In genomic region chr10:111373696-111374095, GRCh38 we compare ENCODE assay signal across 26 cellular contexts.
"Had no signal": no experiment of that assay in that cellular context is flagged by ENCODE, and none has a peak within 500 bp of the region (broad histone marks: within the 10 kb centered on the region; RNA-seq: fewer than 3 reads in every experiment).

No MANE protein-coding gene starts in this region.

- ATAC-seq: stimulated activated memory B cell treated with anti-CD40 and anti-IgM and Interleukin-4, amounts not matched to agents 10 μg/mL and 1 μg/mL and 100 μg/mL, for 72 hours; stimulated activated naive B cell treated with anti-CD40 and anti-IgM and Interleukin-4, amounts not matched to agents 10 μg/mL and 1 μg/mL and 100 μg/mL, for 72 hours; stimulated activated naive CD8-positive, alpha-beta T cell treated with anti-CD3 and anti-CD28 coated beads, Interleukin-15, amount 100 ng/mL, for 72 hours; stimulated activated naive CD8-positive, alpha-beta T cell treated with anti-CD3 and anti-CD28 coated beads, Interleukin-15, Interleukin-2, amounts not matched to agents 100 U/mL and 50 U/mL, for 24 hours; upper lobe of right lung had no signal

- H3K27ac ChIP-seq: stomach, suprapubic skin, testis, thoracic aorta, thyroid gland, tibial artery, tibial nerve, transverse colon, upper lobe of left lung, upper lobe of right lung, uterus, vagina had no signal

- H3K4me3 ChIP-seq: stomach, suprapubic skin, testis, thoracic aorta, thyroid gland, tibial artery, tibial nerve, transverse colon, upper lobe of left lung, upper lobe of right lung, uterus, vagina had no signal

- H3K4me1 ChIP-seq: stomach, suprapubic skin, testis, thyroid gland, tibial artery, tibial nerve, transverse colon, upper lobe of left lung, upper lobe of right lung, uterus, vagina had no signal

- H3K9me3 ChIP-seq: stomach, suprapubic skin, testis, thoracic aorta, thyroid gland, tibial artery, tibial nerve, transverse colon, upper lobe of left lung, upper lobe of right lung, uterus, vagina had no signal

- FAIRE-seq: urothelium cell line had no signal

- DNase-seq: stimulated activated CD4-positive, alpha-beta T cell treated with anti-CD3 and anti-CD28 coated beads, Interleukin-2, amount 100 ng/mL, for 48 hours; stimulated activated CD4-positive, alpha-beta T cell treated with anti-CD3 and anti-CD28 coated beads, Interleukin-4, amount 100 ng/mL, for 1 hour; stimulated activated CD4-positive, alpha-beta T cell treated with anti-CD3 and anti-CD28 coated beads, Interleukin-4, amount 100 ng/mL, for 24 hours; stimulated activated CD4-positive, alpha-beta T cell treated with anti-CD3 and anti-CD28 coated beads, Interleukin-4, amount 100 ng/mL, for 4 hours; stimulated activated CD8-positive, alpha-beta memory T cell treated with anti-CD3 and anti-CD28 coated beads, Interleukin-4, amount 100 ng/mL, for 48 hours; stimulated activated naive B cell treated with anti-CD40 and anti-IgM and Interleukin-4, amounts not matched to agents 10 μg/mL and 1 μg/mL and 100 μg/mL, for 72 hours; stimulated activated naive CD4-positive, alpha-beta T cell; stimulated activated naive CD4-positive, alpha-beta T cell treated with Interleukin-2 at 50 U/mL for 16 hours; stimulated activated naive CD8-positive, alpha-beta T cell treated with anti-CD3 and anti-CD28 coated beads, Interleukin-15, amount 100 ng/mL, for 72 hours; stimulated activated naive CD8-positive, alpha-beta T cell treated with anti-CD3 and anti-CD28 coated beads, Interleukin-15, Interleukin-2, amounts not matched to agents 100 U/mL and 50 U/mL, for 24 hours; stomach; substantia nigra; testis; thyroid gland; tibial artery; transverse colon; trophoblast cell; upper lobe of left lung; upper lobe of right lung; uterus had no signal

- H3K27me3 ChIP-seq: testis, thyroid gland, tibial artery, tibial nerve, transverse colon, upper lobe of left lung, upper lobe of right lung, uterus, vagina had no signal

- H3K36me3 ChIP-seq: stomach, suprapubic skin, thoracic aorta, thyroid gland, tibial artery, tibial nerve, transverse colon, upper lobe of left lung, upper lobe of right lung, uterus, vagina had no signal
